Comparison of ENCODE assay signal across 20 cellular contexts in genomic region chr2:240968731-240969624, GRCh38. TPM values are rescaled to one million over a fixed set of nuclear protein-coding genes. Genes with fewer than 3 reads are reported as not detected.
DNase-seq lines count a peak whose midpoint lies in the region; ATAC-seq, FAIRE-seq and TF ChIP-seq lines count a peak whose summit lies in the region.
"Had no signal": no experiment of that assay in that cellular context is flagged by ENCODE, and none has a peak within 500 bp of the region (broad histone marks: within the 10 kb centered on the region; RNA-seq: fewer than 3 reads in every experiment).

No MANE protein-coding gene starts in this region.

- peaks cover 7% of the 10 kb centered on the region for H3K27me3 Mint-ChIP-seq in neural progenitor cell (ENCODE audit: insufficient read depth, low read depth)

- no peak overlapping the region for H3K4me3 ChIP-seq in GM12865 (ENCODE audit: low read depth, low read length)
- H3K4me3 ChIP-seq in neural progenitor cell, result no peak overlapping the region
- H3K4me3 ChIP-seq: BLaER1 treated with 17β-estradiol and CSF1 and Interleukin-3, amounts not matched to agents 10 nM and 100 nM; tibial artery had no signal

- H3K27ac Mint-ChIP-seq in neural progenitor cell, result no peak overlapping the region
- H3K27ac Mint-ChIP-seq: memory B cell, T-cell had no signal

- no peaks in the 10 kb centered on the region for H3K79me2 ChIP-seq in neural progenitor cell (ENCODE audit: low read depth)

- H3K9ac ChIP-seq in neural progenitor cell, result no peak overlapping the region

- no peaks in the 10 kb centered on the region for H3K4me1 ChIP-seq in neural progenitor cell

- intact Hi-C loops in left cardiac atrium (cut with DNase I), result no loop called here

- no peak for FAIRE-seq in HTR-8/SVneo (lab: Jason Lieb, UNC)

- peak; percentile 23 for DNase-seq in GM12865 (ENCODE audit: low read depth)
- DNase-seq in UCSD-AML1 (lab: John Stamatoyannopoulos, UW; ENCODE audit: unreplicated experiment), result peak; percentile 50
- no peak for DNase-seq in left cardiac atrium
- peak; percentile 31 for DNase-seq in neural progenitor cell (ENCODE audit: low spot score)
- no peak for DNase-seq in HTR-8/SVneo (ENCODE audit: insufficient read length, low spot score)
- no peak for DNase-seq in NCI-H2227 treated with DMSO at 0.1 percent for 48 hours (lab: John Stamatoyannopoulos, UW)
- DNase-seq in activated CD8-positive, alpha-beta memory T cell treated with anti-CD3 and anti-CD28 coated beads, Interleukin-2, amount 50 U/mL, for 48 hours, result no peak
- DNase-seq: activated CD4-positive, CD25-positive, alpha-beta regulatory T cell; activated gamma-delta T cell treated with Interleukin-2 at 50 U/mL for 16 hours; DND-41; NCI-H187 treated with DMSO at 0.1 percent for 48 hours; NCI-H69; stimulated activated CD4-positive, alpha-beta T cell treated with anti-CD3 and anti-CD28 coated beads, Interleukin-4, amount 100 ng/mL, for 4 hours; T-cell; tibial artery had no signal

- H3K9me3 Mint-ChIP-seq in neural progenitor cell, result no peaks in the 10 kb centered on the region

- H3K36me3 ChIP-seq in neural progenitor cell, result no peaks in the 10 kb centered on the region
- H3K36me3 ChIP-seq: BLaER1 treated with 17β-estradiol and CSF1 and Interleukin-3, amounts not matched to agents 10 nM and 100 nM; neutrophil; tibial artery had no signal

- TF ChIP-seq POLR2A in GM18505 (IDR thresholded peaks at IDR 0.05; ENCODE audit: borderline replicate concordance, extremely low read depth, insufficient read depth, insufficient read length), result no peak

- no peaks in the 10 kb centered on the region for H4K20me1 ChIP-seq in neural progenitor cell (ENCODE audit: low read depth)

- no peak for TF ChIP-seq CTCF in GM12865 (IDR thresholded peaks at IDR 0.05; ENCODE audit: insufficient read depth, low read depth, low read length, missing control alignments)
- no peak for TF ChIP-seq CTCF in neural progenitor cell (IDR thresholded peaks at IDR 0.05)

- no peak overlapping the region for H3K27ac ChIP-seq in neural progenitor cell
- H3K27ac ChIP-seq: BLaER1 treated with 17β-estradiol and CSF1 and Interleukin-3, amounts not matched to agents 10 nM and 100 nM; neutrophil; tibial artery had no signal

- no peaks in the 10 kb centered on the region for H3K9me3 ChIP-seq in neural progenitor cell (ENCODE audit: low read depth)
- H3K9me3 ChIP-seq: neutrophil, tibial artery had no signal

- H2AFZ ChIP-seq in neural progenitor cell (replicated peaks), result no peak overlapping the region

- no peak overlapping the region for H3K4me2 ChIP-seq in neural progenitor cell

- no peaks in the 10 kb centered on the region for H3K27me3 ChIP-seq in neural progenitor cell
- H3K27me3 ChIP-seq: BLaER1 treated with 17β-estradiol and CSF1 and Interleukin-3, amounts not matched to agents 10 nM and 100 nM had no signal

- no peak overlapping the region for H3K4me3 Mint-ChIP-seq in neural progenitor cell
- H3K4me3 Mint-ChIP-seq: brain, memory B cell, T-cell had no signal

- H3K4me1 Mint-ChIP-seq in neural progenitor cell, result peaks cover 14% of the 10 kb centered on the region
- H3K4me1 Mint-ChIP-seq: memory B cell had no signal

- ATAC-seq in left cardiac atrium (peak; percentile 28 to 77), GM18505 (IDR thresholded peaks at IDR 0.05; ENCODE audit: unreplicated experiment) (no peak)
- ATAC-seq: T-cell had no signal

- H3K36me3 Mint-ChIP-seq in neural progenitor cell, result no peaks in the 10 kb centered on the region
- H3K36me3 Mint-ChIP-seq: brain, T-cell had no signal

- no peaks in the 10 kb centered on the region for H3F3A ChIP-seq in neural progenitor cell (ENCODE audit: low read depth)

RNA-seq across cellular contexts. Expression of gene SNED1, which starts 29.4 kb away (rescaled TPM):
- total RNA-seq in left cardiac atrium (10 to 100 TPM; 12.2 to 31.9 TPM), neural progenitor cell (ENCODE audit: low replicate concordance) (0.11 and 0.31 TPM in 2 replicates)

Comparison
In these comparisons a context has a peak if more than half of its experiments do, and no peak if none do; other contexts are left out.
1. DNase-seq: peak in GM12865 (single experiment), UCSD-AML1 (single experiment) and neural progenitor cell (single experiment); none in left cardiac atrium (single experiment), HTR-8/SVneo (single experiment), NCI-H2227 treated with DMSO at 0.1 percent for 48 hours (single experiment) and activated CD8-positive, alpha-beta memory T cell treated with anti-CD3 and anti-CD28 coated beads, Interleukin-2, amount 50 U/mL, for 48 hours (single experiment).
2. RNA of gene SNED1, which starts 29.4 kb away (total RNA-seq): 12.2 to 31.9 TPM in left cardiac atrium; 0.11 to 0.31 TPM in neural progenitor cell; every median in the first group is over 10 times any median in the second.